25 cellular contexts compared by ENCODE assay signal in genomic region chr3:60175680-60176079, GRCh38.
A peak's percentile ranks its signal among the peaks of the same experiment; 100 is the strongest.
DNase-seq lines count a peak whose midpoint lies in the region; ATAC-seq, FAIRE-seq and TF ChIP-seq lines count a peak whose summit lies in the region.
"Had no signal": no experiment of that assay in that cellular context is flagged by ENCODE, and none has a peak within 500 bp of the region (broad histone marks: within the 10 kb centered on the region; RNA-seq: fewer than 3 reads in every experiment).

No MANE protein-coding gene starts in this region.

- H3K27me3 Mint-ChIP-seq in natural killer cell (ENCODE audit: low read depth in 2 of 2), result peaks cover 0 to 3% of the 10 kb centered on the region in 2 donors
- no peaks in the 10 kb centered on the region for H3K27me3 Mint-ChIP-seq in natural killer cell treated with Interleukin-12 subunit alpha and Interleukin-12 subunit beta and Interleukin-15 and Interleukin-18, amount 100 ng/mL, for 72 hours
- H3K27me3 Mint-ChIP-seq: B cell; CD4-positive, CD25-positive, alpha-beta regulatory T cell had no signal

- no peak for TF ChIP-seq POLR2A in GM12878 (IDR thresholded peaks at IDR 0.05; ENCODE audit: low read depth, low read length)

- no peak for TF ChIP-seq RAD21 in GM12878 (IDR thresholded peaks at IDR 0.05; ENCODE audit: insufficient read depth, low read depth, low read length)

- no peaks in the 10 kb centered on the region for H3K36me3 ChIP-seq in GM12878 (ENCODE audit: control insufficient read depth in 2 of 2, insufficient read depth in 2 of 2, low read length in 1 of 2)
- H3K36me3 ChIP-seq in right atrium auricular region, result no peaks in the 10 kb centered on the region
- H3K36me3 ChIP-seq: BLaER1 had no signal

- SMC1A ChIA-PET in GM12878 (lab: Charles Lee; ENCODE audit: uncharacterized antibody, unreplicated experiment), result no interaction called here

- no peak overlapping the region for H3K4me3 ChIP-seq in GM12878
- no peak overlapping the region for H3K4me3 ChIP-seq in right atrium auricular region
- H3K4me3 ChIP-seq: BLaER1, GM23338 had no signal

- H3K4me1 ChIP-seq in GM12878 (ENCODE audit: control insufficient read depth, insufficient read depth, low read length) (no peaks in the 10 kb centered on the region), right atrium auricular region (no peaks in the 10 kb centered on the region)

- no peak overlapping the region for H3K4me3 Mint-ChIP-seq in natural killer cell
- H3K4me3 Mint-ChIP-seq in natural killer cell treated with Interleukin-12 subunit alpha and Interleukin-12 subunit beta and Interleukin-15 and Interleukin-18, amount 100 ng/mL, for 72 hours, result no peak overlapping the region
- H3K4me3 Mint-ChIP-seq: B cell; CD4-positive, CD25-positive, alpha-beta regulatory T cell; CD8-positive, alpha-beta T cell; GM23338; H9 had no signal

- intact Hi-C loops in natural killer cell (cut with micrococcal nuclease) (no loop called here), GM12878 (cut with micrococcal nuclease; ENCODE audit: unreplicated experiment) (no loop called here)

- WGBS in GM12878 (ENCODE audit: insufficient coverage, insufficient replicate concordance, low lambda C conversion rate, missing lambda C conversion rate), result 9% methylated on average over 3 of the region's 3 CpGs

- H3K79me2 ChIP-seq in GM12878 (ENCODE audit: control insufficient read depth, insufficient read depth, low read length), result no peaks in the 10 kb centered on the region

- no TSS peak for BruUV-seq in GM12878 (replicated peaks; lab: Mats Ljungman, UMichigan)

- no peak overlapping the region for H3K4me2 ChIP-seq in GM12878 (ENCODE audit: control insufficient read depth, insufficient read depth)
- H3K4me2 ChIP-seq: BLaER1, GM23338 had no signal

- no peak for DNase-seq in activated CD4-positive, CD25-positive, alpha-beta regulatory T cell (lab: John Stamatoyannopoulos, UW)
- DNase-seq in natural killer cell, result no peak
- no peak for DNase-seq in natural killer cell treated with Interleukin-12 subunit alpha and Interleukin-12 subunit beta and Interleukin-15 and Interleukin-18, amount 100 ng/mL, for 72 hours (ENCODE audit: low spot score)
- DNase-seq in GM12878 (ENCODE audit: low read depth, low spot score), result no peak
- DNase-seq in right atrium auricular region (ENCODE audit: low spot score), result no peak
- DNase-seq in D341Med (ENCODE audit: low spot score), result no peak
- DNase-seq: Caco-2; CD8-positive, alpha-beta T cell; DMS 273 treated with DMSO at 0.1 percent for 48 hours; DMS79; EL; GDM1; H9 had no signal

- H3K9me3 ChIP-seq in GM12878 (replicated peaks; ENCODE audit: control insufficient read depth, insufficient read depth, low read length), result no peaks in the 10 kb centered on the region
- no peaks in the 10 kb centered on the region for H3K9me3 ChIP-seq in right atrium auricular region
- H3K9me3 ChIP-seq: BLaER1, Caco-2 had no signal

- no peak for FAIRE-seq in GM12878 (lab: Jason Lieb, UNC)
- FAIRE-seq: A204.1, D721Med, GM12891, GM18507 had no signal

- no peak for TF ChIP-seq EP300 in GM12878 (IDR thresholded peaks at IDR 0.05; ENCODE audit: borderline replicate concordance in 1 of 2, control insufficient read depth in 1 of 2, low read depth in 2 of 2, low read length in 2 of 2)

- no peaks in the 10 kb centered on the region for H3K9me3 Mint-ChIP-seq in natural killer cell
- H3K9me3 Mint-ChIP-seq in natural killer cell treated with Interleukin-12 subunit alpha and Interleukin-12 subunit beta and Interleukin-15 and Interleukin-18, amount 100 ng/mL, for 72 hours, result peaks cover 3% of the 10 kb centered on the region
- H3K9me3 Mint-ChIP-seq: CD8-positive, alpha-beta T cell; GM23338; H9 had no signal

- H3K27ac Mint-ChIP-seq in natural killer cell, result no peak overlapping the region
- no peak overlapping the region for H3K27ac Mint-ChIP-seq in natural killer cell treated with Interleukin-12 subunit alpha and Interleukin-12 subunit beta and Interleukin-15 and Interleukin-18, amount 100 ng/mL, for 72 hours
- H3K27ac Mint-ChIP-seq: B cell; CD4-positive, CD25-positive, alpha-beta regulatory T cell; CD8-positive, alpha-beta T cell; GM23338; H9 had no signal

- no peak for TF ChIP-seq CTCF in natural killer cell (IDR thresholded peaks at IDR 0.05)
- no peak for TF ChIP-seq CTCF in GM12878 (IDR thresholded peaks at IDR 0.05 in 2 of 3, conservative IDR thresholded peaks at IDR 0.05 in 1 of 3; ENCODE audit: control insufficient read depth in 2 of 3, extremely low read depth in 1 of 3, insufficient read depth in 1 of 3, low read depth in 3 of 3, low read length in 3 of 3)
- TF ChIP-seq CTCF in right atrium auricular region (IDR thresholded peaks at IDR 0.05), result no peak

- H4K20me1 ChIP-seq in GM12878 (ENCODE audit: control insufficient read depth, insufficient read depth), result no peaks in the 10 kb centered on the region
- H4K20me1 ChIP-seq: BLaER1 had no signal

- H2AFZ ChIP-seq in GM12878 (ENCODE audit: control insufficient read depth, low read depth, low read length), result no peak overlapping the region
- H2AFZ ChIP-seq: GM23338 had no signal

- no peaks in the 10 kb centered on the region for H3K36me3 Mint-ChIP-seq in natural killer cell
- H3K36me3 Mint-ChIP-seq in natural killer cell treated with Interleukin-12 subunit alpha and Interleukin-12 subunit beta and Interleukin-15 and Interleukin-18, amount 100 ng/mL, for 72 hours, result no peaks in the 10 kb centered on the region
- H3K36me3 Mint-ChIP-seq: CD4-positive, CD25-positive, alpha-beta regulatory T cell; CD8-positive, alpha-beta T cell had no signal

- POLR2A ChIA-PET in GM12878 (lab: Charles Lee), result no interaction called here

- in situ Hi-C loops in GM12878 (cut with MboI), result no loop called here

- ATAC-seq in activated CD4-positive, CD25-positive, alpha-beta regulatory T cell treated with anti-CD3 and anti-CD28 coated beads, Interleukin-2, amount 50 U/mL, for 24 hours, result peak; percentile 76 to 79
- ATAC-seq in natural killer cell (peak in 2 of 3 donors; percentile 57 to 86), GM12878 (peak; percentile 48; the same call in 1 of the 3 replicates)
- no peak for ATAC-seq in natural killer cell treated with Interleukin-12 subunit alpha and Interleukin-12 subunit beta and Interleukin-15 and Interleukin-18, amount 100 ng/mL, for 72 hours
- ATAC-seq: CD8-positive, alpha-beta T cell; GM23338; HCT116 had no signal

- no peak overlapping the region for H3K9ac ChIP-seq in GM12878 (ENCODE audit: control insufficient read depth, insufficient read depth, low read length)
- H3K9ac ChIP-seq: BLaER1 had no signal

- RAD21 ChIA-PET in GM12878 (lab: Charles Lee; ENCODE audit: unreplicated experiment), result no interaction called here

- peaks cover 6 to 8% of the 10 kb centered on the region in 2 donors for H3K4me1 Mint-ChIP-seq in natural killer cell
- peaks cover 0 to 5% of the 10 kb centered on the region in 2 donors for H3K4me1 Mint-ChIP-seq in natural killer cell treated with Interleukin-12 subunit alpha and Interleukin-12 subunit beta and Interleukin-15 and Interleukin-18, amount 100 ng/mL, for 72 hours (ENCODE audit: low read depth in 2 of 2)
- H3K4me1 Mint-ChIP-seq: B cell had no signal

- CTCF ChIA-PET in GM12878 (lab: Yijun Ruan, JAX), result no interaction called here

- H3K27me3 ChIP-seq in GM12878 (replicated peaks in 1 of 2; ENCODE audit: control insufficient read depth in 2 of 2, insufficient read depth in 2 of 2, low read length in 1 of 2), result no peaks in the 10 kb centered on the region
- no peaks in the 10 kb centered on the region for H3K27me3 ChIP-seq in right atrium auricular region
- H3K27me3 ChIP-seq: BLaER1 had no signal

- H3K27ac ChIP-seq in GM12878 (ENCODE audit: control insufficient read depth, insufficient read depth) (no peak overlapping the region), right atrium auricular region (no peak overlapping the region)
- H3K27ac ChIP-seq: 22Rv1, BLaER1, C4-2B had no signal

TF ChIP-seq in GM12878, 131 proteins besides CTCF, POLR2A, EP300 and RAD21:
- TF ChIP-seq SUPT20H (IDR thresholded peaks at IDR 0.05; ENCODE audit: borderline replicate concordance, control insufficient read depth, low read depth, low read length), result no peak
- no peak for TF ChIP-seq YBX1 (IDR thresholded peaks at IDR 0.05)
- no peak for TF ChIP-seq SMAD5 (IDR thresholded peaks at IDR 0.05; ENCODE audit: low read depth)

Comparison
In these comparisons a context has a peak if more than half of its experiments do, and no peak if none do; other contexts are left out.
1. ATAC-seq: peak in activated CD4-positive, CD25-positive, alpha-beta regulatory T cell treated with anti-CD3 and anti-CD28 coated beads, Interleukin-2, amount 50 U/mL, for 24 hours (2 of 2), natural killer cell (2 of 3) and GM12878 (single experiment); none in natural killer cell treated with Interleukin-12 subunit alpha and Interleukin-12 subunit beta and Interleukin-15 and Interleukin-18, amount 100 ng/mL, for 72 hours (0 of 2).